ENCODE assay signal across 18 cellular contexts in the genomic region with DNA sequence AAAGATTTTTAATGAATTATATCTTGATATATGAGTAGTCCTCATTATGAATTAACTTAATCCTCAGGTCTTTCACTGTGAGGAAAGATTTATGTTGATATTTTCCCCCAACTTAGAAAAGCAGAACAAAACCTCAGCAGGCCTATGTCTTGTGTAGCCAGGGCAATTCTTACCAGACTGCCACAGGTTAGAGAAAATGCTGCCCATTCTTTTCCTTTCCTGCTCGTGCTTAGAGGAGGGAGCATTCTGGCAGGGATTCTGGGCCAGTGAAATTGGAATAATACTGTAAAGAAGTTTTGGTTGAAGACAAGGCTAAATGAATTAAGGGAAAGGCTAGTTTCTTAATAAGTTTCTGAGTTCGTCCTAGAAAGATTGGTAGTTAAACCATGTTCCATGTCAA. TPM values are rescaled to one million over a fixed set of nuclear protein-coding genes. Genes with fewer than 3 reads are reported as not detected.
A peak's percentile ranks its signal among the peaks of the same experiment; 100 is the strongest.
DNase-seq lines count a peak whose midpoint lies in the region; ATAC-seq, FAIRE-seq and TF ChIP-seq lines count a peak whose summit lies in the region.
"Had no signal": no experiment of that assay in that cellular context is flagged by ENCODE, and none has a peak within 500 bp of the region (broad histone marks: within the 10 kb centered on the region; RNA-seq: fewer than 3 reads in every experiment).

No MANE protein-coding gene starts in this region.

- no peaks in the 10 kb centered on the region for H3K9me3 Mint-ChIP-seq in activated CD4-positive, alpha-beta T cell treated with anti-CD3 and anti-CD28 coated beads, Interleukin-2, amount 10 ng/mL, durations not matched to agents 24 days and 14 days
- H3K9me3 Mint-ChIP-seq: CD8-positive, alpha-beta T cell had no signal

- 80% methylated on average over 2 of the region's 2 CpGs for WGBS in A549 (ENCODE audit: missing lambda C conversion rate)
- 56% methylated on average over 2 of the region's 2 CpGs for WGBS in HUES64
- whole genome bisulfite sequencing in neuronal stem cell (ENCODE audit: extremely low coverage in 2 of 2, insufficient read length in 2 of 2, insufficient replicate concordance in 1 of 2), 2 donors, result no CpG with 5 or more reads among the region's 2 CpGs
- no CpG with 5 or more reads among the region's 2 CpGs for WGBS in trophoblast cell (ENCODE audit: extremely low coverage, insufficient coverage, insufficient read length)

- peaks cover 76% of the 10 kb centered on the region for H3K27me3 Mint-ChIP-seq in activated CD4-positive, alpha-beta T cell treated with anti-CD3 and anti-CD28 coated beads, Interleukin-2, amount 10 ng/mL, durations not matched to agents 24 days and 14 days

- H2BK5ac ChIP-seq in neuronal stem cell (ENCODE audit: low read length) (no peak overlapping the region), trophoblast cell (ENCODE audit: low read depth, low read length, poor library complexity) (no peak overlapping the region)

- H2AFZ ChIP-seq in neuronal stem cell (ENCODE audit: low read length), result no peak overlapping the region
- no peak overlapping the region for H2AFZ ChIP-seq in trophoblast cell (ENCODE audit: insufficient read depth, low read length, poor library complexity)

- no peak for FAIRE-seq in A549 (lab: Jason Lieb, UNC)

- H2BK15ac ChIP-seq in neuronal stem cell (ENCODE audit: low read length), result no peak overlapping the region

- H3K4me2 ChIP-seq in A549 (0 out of 3 replicates have a peak overlapping the region, but pooled peaks have one; percentile 5), neuronal stem cell (ENCODE audit: insufficient read depth, low read length, poor library complexity, severe bottlenecking) (no peak overlapping the region), trophoblast cell (ENCODE audit: low read length) (no peak overlapping the region)
- H3K4me2 ChIP-seq: BLaER1, KMS-11 had no signal

- H3K4ac ChIP-seq in neuronal stem cell (ENCODE audit: low read length), result no peak overlapping the region
- H3K4ac ChIP-seq in trophoblast cell (ENCODE audit: low read depth, low read length), result no peak overlapping the region

- no peak for DNase-seq in A549 (ENCODE audit: low read depth in 1 of 2, low spot score in 1 of 2)
- DNase-seq in neuronal stem cell (ENCODE audit: low spot score), result no peak
- DNase-seq in trophoblast cell, result no peak
- DNase-seq in NCI-H524 (lab: John Stamatoyannopoulos, UW), result no peak
- no peak for DNase-seq in activated CD4-positive, alpha-beta T cell treated with anti-CD3 and anti-CD28 coated beads, Interleukin-2, amount 10 ng/mL, durations not matched to agents 24 days and 14 days
- DNase-seq: CD8-positive, alpha-beta T cell; DMS79; GOT3; NCI-H1436; NCI-H2029; NCI-H2171 treated with DMSO at 0.1 percent for 48 hours; NCI-H446 treated with DMSO at 0.1 percent for 48 hours had no signal

- H3K79me2 ChIP-seq in trophoblast cell (ENCODE audit: control insufficient read depth, insufficient read depth, low read length, poor library complexity), result no peaks in the 10 kb centered on the region

- H3K4me1 ChIP-seq in A549 (peaks cover 44% of the 10 kb centered on the region), HUES64 (ENCODE audit: insufficient read depth, low read length) (peaks cover 50% of the 10 kb centered on the region), iPS-18a (ENCODE audit: control insufficient read depth, low read depth, low read length) (peaks cover 37% of the 10 kb centered on the region), neuronal stem cell (ENCODE audit: control insufficient read depth in 2 of 2, insufficient read depth in 1 of 2, low read depth in 1 of 2, low read length in 2 of 2) (peaks cover 33 to 43% of the 10 kb centered on the region in 2 donors), trophoblast cell (ENCODE audit: control insufficient read depth in 1 of 2, insufficient read depth in 2 of 2, low read length in 2 of 2) (peaks cover 4 to 13% of the 10 kb centered on the region in 2 experiments)

- H3K27me3 ChIP-seq in HUES64 (ENCODE audit: insufficient read depth, low read length) (no peaks in the 10 kb centered on the region), iPS-18a (ENCODE audit: control insufficient read depth, insufficient read depth, low read length) (no peaks in the 10 kb centered on the region), neuronal stem cell (ENCODE audit: control insufficient read depth in 3 of 3, insufficient read depth in 3 of 3, low read depth in 1 of 3, low read length in 3 of 3) (no peaks in the 10 kb centered on the region), trophoblast cell (ENCODE audit: insufficient read depth, low read length) (no peaks in the 10 kb centered on the region)
- H3K27me3 ChIP-seq: BLaER1 had no signal

- no peak for TF ChIP-seq RAD21 in A549 (conservative IDR thresholded peaks at IDR 0.05 in 1 of 2, IDR thresholded peaks at IDR 0.05 in 1 of 2)

- no peak for TF ChIP-seq EP300 in A549 (IDR thresholded peaks at IDR 0.05)

- H3K14ac ChIP-seq in neuronal stem cell (ENCODE audit: low read length) (no peak overlapping the region), trophoblast cell (ENCODE audit: low read length) (no peak overlapping the region)

- H3K27ac Mint-ChIP-seq in activated CD4-positive, alpha-beta T cell treated with anti-CD3 and anti-CD28 coated beads, Interleukin-2, amount 10 ng/mL, durations not matched to agents 24 days and 14 days, result no peak overlapping the region
- H3K27ac Mint-ChIP-seq: CD8-positive, alpha-beta T cell had no signal

- H4K91ac ChIP-seq in neuronal stem cell (ENCODE audit: low read depth, low read length, poor library complexity), result no peak overlapping the region
- no peak overlapping the region for H4K91ac ChIP-seq in trophoblast cell (ENCODE audit: low read depth, low read length)

- intact Hi-C loops in activated CD4-positive, alpha-beta T cell treated with anti-CD3 and anti-CD28 coated beads, Interleukin-2, amount 10 ng/mL, durations not matched to agents 24 days and 14 days (cut with micrococcal nuclease), result no loop called here

- no peaks in the 10 kb centered on the region for H3K36me3 ChIP-seq in HUES64 (ENCODE audit: insufficient read depth, low read length)
- no peaks in the 10 kb centered on the region for H3K36me3 ChIP-seq in iPS-18a (ENCODE audit: control insufficient read depth, low read depth, low read length)
- peaks cover 0 to 11% of the 10 kb centered on the region in 2 donors for H3K36me3 ChIP-seq in neuronal stem cell (replicated peaks in 1 of 2; ENCODE audit: control insufficient read depth in 2 of 2, insufficient read depth in 2 of 2, low read length in 2 of 2)
- no peaks in the 10 kb centered on the region for H3K36me3 ChIP-seq in trophoblast cell (ENCODE audit: control insufficient read depth in 1 of 2, insufficient read depth in 2 of 2, low read length in 2 of 2)
- H3K36me3 ChIP-seq: BLaER1 had no signal

- H3K79me1 ChIP-seq in neuronal stem cell (ENCODE audit: low read depth, low read length), result peaks cover 2% of the 10 kb centered on the region
- no peaks in the 10 kb centered on the region for H3K79me1 ChIP-seq in trophoblast cell (ENCODE audit: low read length)

- no peaks in the 10 kb centered on the region for H3K36me3 Mint-ChIP-seq in activated CD4-positive, alpha-beta T cell treated with anti-CD3 and anti-CD28 coated beads, Interleukin-2, amount 10 ng/mL, durations not matched to agents 24 days and 14 days (ENCODE audit: low read depth)
- H3K36me3 Mint-ChIP-seq: CD8-positive, alpha-beta T cell had no signal

- POLR2A ChIA-PET in A549 (lab: Yijun Ruan, JAX), result no interaction called here

- H3K23ac ChIP-seq in neuronal stem cell (ENCODE audit: low read depth, low read length, poor library complexity), result no peak overlapping the region
- H3K23ac ChIP-seq in trophoblast cell (ENCODE audit: low read length), result no peak overlapping the region

- H3K4me3 Mint-ChIP-seq in activated CD4-positive, alpha-beta T cell treated with anti-CD3 and anti-CD28 coated beads, Interleukin-2, amount 10 ng/mL, durations not matched to agents 24 days and 14 days, result no peak overlapping the region
- H3K4me3 Mint-ChIP-seq: CD8-positive, alpha-beta T cell had no signal

- H3K4me1 Mint-ChIP-seq in activated CD4-positive, alpha-beta T cell treated with anti-CD3 and anti-CD28 coated beads, Interleukin-2, amount 10 ng/mL, durations not matched to agents 24 days and 14 days, result no peaks in the 10 kb centered on the region

- no peak overlapping the region for H3K18ac ChIP-seq in neuronal stem cell (ENCODE audit: low read length)
- H3K18ac ChIP-seq in trophoblast cell (ENCODE audit: low read length), result no peak overlapping the region

- no peak overlapping the region for H2BK120ac ChIP-seq in neuronal stem cell (ENCODE audit: low read depth, low read length)
- no peak overlapping the region for H2BK120ac ChIP-seq in trophoblast cell (ENCODE audit: insufficient read depth, low read length, poor library complexity)

- H3K4me3 ChIP-seq in A549 (no peak overlapping the region), HUES64 (ENCODE audit: low read length) (no peak overlapping the region), iPS-18a (ENCODE audit: low read length) (no peak overlapping the region), neuronal stem cell (ENCODE audit: low read length in 2 of 2) (no peak overlapping the region), trophoblast cell (ENCODE audit: low read depth, low read length) (no peak overlapping the region)
- H3K4me3 ChIP-seq: BLaER1 had no signal

- no peak for ATAC-seq in A549
- no peak for ATAC-seq in HG02981 (IDR thresholded peaks at IDR 0.05; ENCODE audit: unreplicated experiment)
- ATAC-seq: CD8-positive, alpha-beta T cell; Panc1 had no signal

- H4K8ac ChIP-seq in neuronal stem cell (ENCODE audit: low read depth, low read length) (no peak overlapping the region), trophoblast cell (ENCODE audit: low read depth, low read length) (no peak overlapping the region)

- H3K27ac ChIP-seq in A549 (peak overlapping the region in 1 of 2 experiments; percentile 14; a peak in 1 of 6 replicates), HUES64 (ENCODE audit: low read depth, low read length) (peak overlapping the region; percentile 8), iPS-18a (ENCODE audit: low read length) (peak overlapping the region; percentile 44), neuronal stem cell (replicated peaks; ENCODE audit: low read length) (peak overlapping the region; percentile 80), trophoblast cell (ENCODE audit: low read depth, low read length) (no peak overlapping the region)
- H3K27ac ChIP-seq: BLaER1, KMS-11 had no signal

- H3K9me3 ChIP-seq in A549 (no peaks in the 10 kb centered on the region), HUES64 (ENCODE audit: insufficient read depth, low read depth, low read length) (no peaks in the 10 kb centered on the region), iPS-18a (ENCODE audit: control insufficient read depth, low read depth, low read length) (no peaks in the 10 kb centered on the region), neuronal stem cell (replicated peaks in 1 of 2; ENCODE audit: control insufficient read depth in 2 of 2, insufficient read depth in 1 of 2, low read depth in 1 of 2, low read length in 2 of 2) (no peaks in the 10 kb centered on the region), trophoblast cell (ENCODE audit: insufficient read depth, low read depth, low read length) (no peaks in the 10 kb centered on the region)
- H3K9me3 ChIP-seq: BLaER1 had no signal

- H2BK12ac ChIP-seq in neuronal stem cell (ENCODE audit: low read length), result no peak overlapping the region
- no peak overlapping the region for H2BK12ac ChIP-seq in trophoblast cell (ENCODE audit: low read length)

- no peak for TF ChIP-seq CTCF in A549 (IDR thresholded peaks at IDR 0.05)

- no peak overlapping the region for H4K12ac ChIP-seq in trophoblast cell (ENCODE audit: low read depth, low read length)

- H2AK5ac ChIP-seq in neuronal stem cell (ENCODE audit: low read depth, low read length), result no peak overlapping the region
- H2AK5ac ChIP-seq in trophoblast cell (ENCODE audit: low read length), result no peak overlapping the region

- TF ChIP-seq POLR2A in A549 (IDR thresholded peaks at IDR 0.05; ENCODE audit: low read length), result no peak

- CTCF ChIA-PET in A549 (lab: Yijun Ruan, JAX), result interaction anchor here (0.6 kb wide), 1 partner anchor 172 kb away, joined by 3 read pairs; no protein-coding TSS in a partner anchor

- H3K9ac ChIP-seq in HUES64 (ENCODE audit: low read depth, low read length) (no peak overlapping the region), iPS-18a (ENCODE audit: low read length) (peak overlapping the region; percentile 4), neuronal stem cell (ENCODE audit: low read depth, low read length, poor library complexity) (no peak overlapping the region), trophoblast cell (ENCODE audit: low read length) (no peak overlapping the region)
- H3K9ac ChIP-seq: BLaER1, KMS-11 had no signal

RNA-seq across cellular contexts. Expression of gene ZNRF3, which starts 56.6 kb away (rescaled TPM):
- polyA plus RNA-seq in A549 (2011; rRNA removed), result 4.6 and 5.5 TPM in 2 replicates
- 6.1 and 9.1 TPM in 2 replicates for polyA plus RNA-seq in A549 (2012; cell fraction: cytosol; rRNA removed)
- 7.8 and 14.2 TPM in 2 replicates for polyA plus RNA-seq in A549 (2012; cell fraction: nucleus; rRNA removed)
- 5.5 to 6.9 TPM (median 6.0 TPM) in 3 replicates for polyA plus RNA-seq in A549 (2017; fragmentation: RNase III; extraction: RNeasy Plus Mini Kit Qiagen cat#74134 plus additional on column Dnase treatment)
- polyA minus RNA-seq in A549 (2011; rRNA and poly(A)+ RNA removed), result 4.8 and 6.3 TPM in 2 replicates
- 10.0 TPM for polyA plus RNA-seq in HUES64 (2013, experiment 1 of 2)
- polyA plus RNA-seq in HUES64 (2013, experiment 2 of 2), result 11.7 TPM
- polyA plus RNA-seq in neuronal stem cell (2013, experiment 1 of 2), result 9.4 TPM
- 9.0 TPM for polyA plus RNA-seq in neuronal stem cell (2013, experiment 2 of 2)
- polyA plus RNA-seq in trophoblast cell (2013), result 13.0 and 13.6 TPM in 2 replicates
- total RNA-seq in activated CD4-positive, alpha-beta T cell treated with anti-CD3 and anti-CD28 coated beads, Interleukin-2, amount 10 ng/mL, durations not matched to agents 24 days and 14 days, result 2.0 and 2.3 TPM in 2 replicates
